10 cellular contexts compared by ENCODE assay signal in the genomic region with DNA sequence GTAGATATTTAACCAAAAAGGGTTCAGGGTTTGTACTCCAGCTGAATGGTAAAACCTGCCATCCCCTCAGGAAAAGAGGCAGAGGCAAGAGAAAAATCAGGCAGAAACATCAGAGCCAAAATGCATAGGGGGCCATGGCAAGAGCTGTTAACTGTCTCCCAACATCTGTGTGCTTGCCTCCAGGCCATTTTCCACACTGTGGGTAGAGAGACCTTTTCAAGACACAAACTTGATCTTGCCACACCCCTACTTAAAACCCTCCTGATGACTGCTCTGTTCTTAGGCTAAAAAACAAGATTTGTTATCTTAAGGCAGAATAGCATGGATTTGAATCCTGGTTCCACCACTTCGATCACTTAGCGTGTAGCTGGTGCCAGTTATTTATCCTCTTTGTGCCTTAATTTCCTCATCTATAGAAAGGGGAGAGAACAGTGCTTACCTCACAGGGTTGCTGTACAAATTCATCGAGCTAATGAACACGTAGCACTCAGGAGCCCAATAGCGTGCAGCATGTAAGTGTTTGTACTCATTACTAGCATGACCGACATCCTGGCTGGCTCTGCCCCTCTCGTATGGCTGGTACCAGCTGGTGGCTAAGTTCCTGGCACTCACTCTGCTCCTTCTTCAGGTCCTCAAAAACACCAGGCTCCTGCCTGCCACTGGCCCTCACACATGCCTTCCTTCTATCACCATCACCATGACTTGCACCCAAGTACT. TPM values are rescaled to one million over a fixed set of nuclear protein-coding genes. Genes with fewer than 3 reads are reported as not detected.
DNase-seq lines count a peak whose midpoint lies in the region; ATAC-seq and TF ChIP-seq lines count a peak whose summit lies in the region.
"Had no signal": no experiment of that assay in that cellular context is flagged by ENCODE, and none has a peak within 500 bp of the region (broad histone marks: within the 10 kb centered on the region; RNA-seq: fewer than 3 reads in every experiment).

No MANE protein-coding gene starts in this region.

- H3K27me3 Mint-ChIP-seq in activated CD8-positive, alpha-beta memory T cell treated with anti-CD3 and anti-CD28 coated beads, Interleukin-2, amount 10 ng/mL, durations not matched to agents 7 days and 5 days: no peaks in the 10 kb centered on the region
- no peaks in the 10 kb centered on the region for H3K27me3 Mint-ChIP-seq in T-cell
- H3K27me3 Mint-ChIP-seq: IgD-negative memory B cell had no signal

- POLR2A ChIA-PET in T-cell (lab: Charles Lee): interaction anchor here in 1 of 2 donors (1.0 to 1.5 kb wide), 3 partner anchors 22 to 27 kb away, joined by 3 to 5 read pairs (median 3); no protein-coding TSS in a partner anchor

- TF ChIP-seq POLR2A in suprapubic skin (IDR thresholded peaks at IDR 0.05): no peak

- H3K4me3 ChIP-seq in left ventricle myocardium inferior: no peak overlapping the region
- no peak overlapping the region for H3K4me3 ChIP-seq in suprapubic skin

- H3K36me3 ChIP-seq in left ventricle myocardium inferior (no peaks in the 10 kb centered on the region), suprapubic skin (no peaks in the 10 kb centered on the region)

- peak overlapping the region; percentile 75 for H3K27ac ChIP-seq in left ventricle myocardium inferior (replicated peaks)
- peak overlapping the region; percentile 15 for H3K27ac ChIP-seq in suprapubic skin
- H3K27ac ChIP-seq: epithelial cell of prostate had no signal

- peak overlapping the region; percentile 71 for H3K27ac Mint-ChIP-seq in activated CD8-positive, alpha-beta memory T cell treated with anti-CD3 and anti-CD28 coated beads, Interleukin-2, amount 10 ng/mL, durations not matched to agents 7 days and 5 days
- peak overlapping the region; percentile 81 to 82 for H3K27ac Mint-ChIP-seq in T-cell

- ATAC-seq in activated CD8-positive, alpha-beta memory T cell treated with anti-CD3 and anti-CD28 coated beads, Interleukin-2, amount 10 ng/mL, durations not matched to agents 7 days and 5 days: no peak
- ATAC-seq in T-cell (replicated peaks in 1 of 4) (peak in 1 of 4 experiments; percentile 33), HG02970 (IDR thresholded peaks at IDR 0.05; ENCODE audit: low FRiP score, unreplicated experiment) (no peak), GM21619 (IDR thresholded peaks at IDR 0.05; ENCODE audit: unreplicated experiment) (no peak), omental fat pad (ENCODE audit: low FRiP score) (no peak)

- H3K27me3 ChIP-seq in left ventricle myocardium inferior (ENCODE audit: low read depth) (no peaks in the 10 kb centered on the region), suprapubic skin (no peaks in the 10 kb centered on the region)

- WGBS in suprapubic skin: 57% methylated on average over 7 of the region's 7 CpGs

- no peak for DNase-seq in activated CD8-positive, alpha-beta memory T cell treated with anti-CD3 and anti-CD28 coated beads, Interleukin-2, amount 10 ng/mL, durations not matched to agents 7 days and 5 days
- no peak for DNase-seq in activated CD8-positive, alpha-beta memory T cell treated with anti-CD3 and anti-CD28 coated beads, Interleukin-2, amount 50 U/mL, for 4 hours
- DNase-seq in T-cell (no peak), left ventricle myocardium inferior (peak; percentile 36), suprapubic skin (ENCODE audit: low spot score in 2 of 2) (no peak), omental fat pad (ENCODE audit: low spot score) (no peak)

- H3K4me1 ChIP-seq in left ventricle myocardium inferior (peaks cover 98% of the 10 kb centered on the region), suprapubic skin (peaks cover 62% of the 10 kb centered on the region)

- no peak overlapping the region for H3K4me3 Mint-ChIP-seq in activated CD8-positive, alpha-beta memory T cell treated with anti-CD3 and anti-CD28 coated beads, Interleukin-2, amount 10 ng/mL, durations not matched to agents 7 days and 5 days
- peak overlapping the region in 1 of 3 donors; percentile 32 for H3K4me3 Mint-ChIP-seq in T-cell

- CTCF ChIA-PET in activated CD8-positive, alpha-beta memory T cell treated with anti-CD3 and anti-CD28 coated beads, Interleukin-2, amount 10 ng/mL, durations not matched to agents 7 days and 5 days (lab: Charles Lee): interaction anchor here (0.8 to 1.5 kb wide), 7 partner anchors 9 to 37 kb away, joined by 3 read pairs; no protein-coding TSS in a partner anchor
- CTCF ChIA-PET in T-cell (lab: Charles Lee): interaction anchor here (0.6 to 1.4 kb wide), 3 partner anchors 34 to 133 kb away, joined by 3 to 6 read pairs (median 4); no protein-coding TSS in a partner anchor

- no peak for TF ChIP-seq EP300 in suprapubic skin (IDR thresholded peaks at IDR 0.05)

- intact Hi-C loops in left ventricle myocardium inferior (cut with micrococcal nuclease): no loop called here

- H3K9me3 Mint-ChIP-seq in activated CD8-positive, alpha-beta memory T cell treated with anti-CD3 and anti-CD28 coated beads, Interleukin-2, amount 10 ng/mL, durations not matched to agents 7 days and 5 days (ENCODE audit: low read depth): no peaks in the 10 kb centered on the region
- no peaks in the 10 kb centered on the region for H3K9me3 Mint-ChIP-seq in T-cell
- H3K9me3 Mint-ChIP-seq: IgD-negative memory B cell had no signal

- TF ChIP-seq CTCF in left ventricle myocardium inferior (IDR thresholded peaks at IDR 0.05; ENCODE audit: borderline replicate concordance): no peak
- TF ChIP-seq CTCF in suprapubic skin (IDR thresholded peaks at IDR 0.05): no peak
- no peak for TF ChIP-seq CTCF in omental fat pad (IDR thresholded peaks at IDR 0.05)

- no peaks in the 10 kb centered on the region for H3K9me3 ChIP-seq in left ventricle myocardium inferior (replicated peaks)
- H3K9me3 ChIP-seq in suprapubic skin: no peaks in the 10 kb centered on the region

- H3K4me1 Mint-ChIP-seq in activated CD8-positive, alpha-beta memory T cell treated with anti-CD3 and anti-CD28 coated beads, Interleukin-2, amount 10 ng/mL, durations not matched to agents 7 days and 5 days: peaks cover 68% of the 10 kb centered on the region
- H3K4me1 Mint-ChIP-seq in T-cell: peaks cover 73 to 78% (median 75%) of the 10 kb centered on the region in 3 donors

- peaks cover 28% of the 10 kb centered on the region for H3K36me3 Mint-ChIP-seq in activated CD8-positive, alpha-beta memory T cell treated with anti-CD3 and anti-CD28 coated beads, Interleukin-2, amount 10 ng/mL, durations not matched to agents 7 days and 5 days
- peaks cover 28% of the 10 kb centered on the region for H3K36me3 Mint-ChIP-seq in T-cell

RNA-seq across cellular contexts. Expression of a gene that starts 25.8 kb away (rescaled TPM):
- total RNA-seq in activated CD8-positive, alpha-beta memory T cell treated with anti-CD3 and anti-CD28 coated beads, Interleukin-2, amount 10 ng/mL, durations not matched to agents 7 days and 5 days: 10 to 100 TPM; 90.5 to 97.6 TPM
- 100 to 1,000 TPM; 113 to 242 (median 129) TPM for total RNA-seq in T-cell
- total RNA-seq in left ventricle myocardium inferior: 116 TPM
- total RNA-seq in suprapubic skin: 100 to 1,000 TPM; 144 to 174 (median 152) TPM
- total RNA-seq in omental fat pad: 100 to 1,000 TPM; 214 to 433 (median 280) TPM
